30 cellular contexts compared by ENCODE assay signal in the genomic region with DNA sequence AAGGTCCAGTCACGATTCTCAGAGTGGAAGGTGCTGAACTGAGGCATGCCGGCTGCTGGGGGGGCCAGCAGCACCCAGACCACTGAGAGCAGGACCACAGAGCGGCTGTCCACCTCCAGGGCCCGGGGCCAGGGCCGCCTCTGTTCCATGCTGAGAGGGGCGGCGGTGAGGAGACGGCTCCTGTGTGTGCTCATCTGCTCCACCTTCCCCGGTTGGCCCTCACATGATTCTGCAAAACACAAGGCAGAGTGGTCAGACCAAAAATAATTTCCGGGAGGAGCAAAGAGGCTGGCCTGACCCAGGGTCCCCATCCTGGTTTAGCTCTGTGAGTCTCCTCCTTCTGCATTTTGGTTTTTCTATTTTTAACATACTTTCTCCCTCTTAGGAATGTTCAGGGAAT. TPM values are rescaled to one million over a fixed set of nuclear protein-coding genes. Genes with fewer than 3 reads are reported as not detected.
DNase-seq lines count a peak whose midpoint lies in the region; ATAC-seq, FAIRE-seq and TF ChIP-seq lines count a peak whose summit lies in the region.
"Had no signal": no experiment of that assay in that cellular context is flagged by ENCODE, and none has a peak within 500 bp of the region (broad histone marks: within the 10 kb centered on the region; RNA-seq: fewer than 3 reads in every experiment).

No MANE protein-coding gene starts in this region.

- BruUV-seq in IMR-90 (replicated peaks; lab: Mats Ljungman, UMichigan) = no TSS peak

- H3K79me1 ChIP-seq in IMR-90 (ENCODE audit: low read depth in 1 of 2, low read length in 2 of 2) = peaks cover 0 to 56% of the 10 kb centered on the region in 2 experiments; a peak in 3 of 4 replicates

- H3K9me3 ChIP-seq in IMR-90 (ENCODE audit: control insufficient read depth, insufficient read depth, low read length) (no peaks in the 10 kb centered on the region), stomach smooth muscle (ENCODE audit: control insufficient read depth in 2 of 2, low read length in 2 of 2) (no peaks in the 10 kb centered on the region)
- H3K9me3 ChIP-seq: BLaER1 treated with 17β-estradiol and CSF1 and Interleukin-3, amounts not matched to agents 10 nM and 100 nM had no signal

- H3K18ac ChIP-seq in IMR-90 (ENCODE audit: low read depth, low read length) = no peak overlapping the region

- peak overlapping the region; percentile 61 for H3K27ac Mint-ChIP-seq in osteocyte (ENCODE audit: unreplicated experiment)
- no peak overlapping the region for H3K27ac Mint-ChIP-seq in T-helper 2 cell treated with Interferon-gamma antibody and Interleukin-4, amounts not matched to agents 5 μg/mL and 100 μg/mL, for 36 hours
- H3K27ac Mint-ChIP-seq: activated CD8-positive, alpha-beta T cell treated with anti-CD3 and anti-CD28 coated beads, Interleukin-2, amount 10 ng/mL, durations not matched to agents 7 days and 5 days; endodermal cell; memory B cell; T-helper 1 cell treated with Interleukin-12 subunit alpha and Interleukin-12 subunit beta and Interleukin-4 antibody, amounts not matched to agents 30 μg/mL and 1 μg/mL, for 36 hours had no signal

- H4K8ac ChIP-seq in IMR-90 (ENCODE audit: low read depth in 2 of 2, low read length in 2 of 2) = no peak overlapping the region

- no peak overlapping the region for H3K27ac ChIP-seq in IMR-90 (ENCODE audit: insufficient read depth, low read length)
- H3K27ac ChIP-seq in stomach smooth muscle (ENCODE audit: low read length) = peak overlapping the region; percentile 82
- H3K27ac ChIP-seq: BLaER1 treated with 17β-estradiol and CSF1 and Interleukin-3, amounts not matched to agents 10 nM and 100 nM had no signal

- H3K27me3 Mint-ChIP-seq in osteocyte (ENCODE audit: unreplicated experiment) = no peaks in the 10 kb centered on the region
- H3K27me3 Mint-ChIP-seq in T-helper 2 cell treated with Interferon-gamma antibody and Interleukin-4, amounts not matched to agents 5 μg/mL and 100 μg/mL, for 36 hours (ENCODE audit: low read depth) = peaks cover 29% of the 10 kb centered on the region

- in situ Hi-C loops in IMR-90 (cut with MboI; ENCODE audit: low sequenced_read_pairs) = no loop called here

- H3K36me3 ChIP-seq in IMR-90 (ENCODE audit: control insufficient read depth, insufficient read depth, low read length) (no peaks in the 10 kb centered on the region), stomach smooth muscle (ENCODE audit: control insufficient read depth in 2 of 2, insufficient read depth in 2 of 2, low read length in 2 of 2) (peaks cover 10 to 17% of the 10 kb centered on the region in 2 donors)
- H3K36me3 ChIP-seq: BLaER1 treated with 17β-estradiol and CSF1 and Interleukin-3, amounts not matched to agents 10 nM and 100 nM had no signal

- DNase-seq in IMR-90 (no peak), left ventricle myocardium superior (no peak), osteocyte (ENCODE audit: extremely low spot score, unreplicated experiment) (no peak), H54 (ENCODE audit: insufficient read length, low spot score) (no peak)
- no peak for DNase-seq in T-helper 2 cell treated with Interferon-gamma antibody and Interleukin-4, amounts not matched to agents 5 μg/mL and 100 μg/mL, for 36 hours (ENCODE audit: low spot score)
- no peak for DNase-seq in stimulated activated CD4-positive, alpha-beta T cell treated with anti-CD3 and anti-CD28 coated beads, Interleukin-12 subunit alpha, Interleukin-12 subunit beta, amount 100 ng/mL, for 4 hours
- DNase-seq: activated CD8-positive, alpha-beta T cell treated with anti-CD3 and anti-CD28 coated beads, Interleukin-2, amount 10 ng/mL, durations not matched to agents 7 days and 5 days; activated naive CD4-positive, alpha-beta T cell; activated T-cell treated with anti-CD3 and anti-CD28 coated beads for 4 hours; brain microvascular endothelial cell; Calu3; cortex of kidney; DND-41; endodermal cell; H7; Karpas-422; naive B cell; NCI-H146; NCI-H510A treated with DMSO at 0.1 percent for 48 hours; NK-92 treated with Interleukin-12 subunit alpha and Interleukin-12 subunit beta, amount 100 ng/mL, for 24 hours; occipital lobe; stimulated activated CD8-positive, alpha-beta memory T cell treated with anti-CD3 and anti-CD28 coated beads, Interleukin-4, amount 100 ng/mL, for 48 hours had no signal

- H2BK15ac ChIP-seq in IMR-90 (ENCODE audit: low read depth, low read length) = no peak overlapping the region

- H3K27me3 ChIP-seq in IMR-90 (ENCODE audit: control insufficient read depth, insufficient read depth, low read length) = no peaks in the 10 kb centered on the region
- H3K27me3 ChIP-seq in stomach smooth muscle (ENCODE audit: control insufficient read depth in 1 of 2, insufficient read depth in 2 of 2, low read length in 2 of 2) = no peaks in the 10 kb centered on the region
- H3K27me3 ChIP-seq: BLaER1 treated with 17β-estradiol and CSF1 and Interleukin-3, amounts not matched to agents 10 nM and 100 nM; brain microvascular endothelial cell; SJSA1 had no signal

- peak overlapping the region; percentile 30; the same call in 1 of the 2 replicates for H2BK120ac ChIP-seq in IMR-90 (ENCODE audit: low read depth, low read length)

- H3K4me3 ChIP-seq in IMR-90 (ENCODE audit: insufficient read depth, low read depth, low read length) (no peak overlapping the region), stomach smooth muscle (ENCODE audit: low read length in 2 of 2) (peak overlapping the region in 1 of 2 donors; percentile 8)
- H3K4me3 ChIP-seq: BLaER1 treated with 17β-estradiol and CSF1 and Interleukin-3, amounts not matched to agents 10 nM and 100 nM; SJSA1 had no signal

- H2AK5ac ChIP-seq in IMR-90 (ENCODE audit: low read depth, low read length) = peak overlapping the region; percentile 20; the same call in 1 of the 2 replicates

- ATAC-seq in IMR-90 (ENCODE audit: low read depth) = no peak
- ATAC-seq in left ventricle myocardium superior = peak; percentile 25
- ATAC-seq in HG03460 (IDR thresholded peaks at IDR 0.05; ENCODE audit: unreplicated experiment) = no peak
- ATAC-seq: activated CD8-positive, alpha-beta T cell treated with anti-CD3 and anti-CD28 coated beads, Interleukin-2, amount 10 ng/mL, durations not matched to agents 7 days and 5 days; Panc1 had no signal

- H3K9me3 Mint-ChIP-seq in osteocyte (ENCODE audit: unreplicated experiment) = no peaks in the 10 kb centered on the region
- no peaks in the 10 kb centered on the region for H3K9me3 Mint-ChIP-seq in T-helper 2 cell treated with Interferon-gamma antibody and Interleukin-4, amounts not matched to agents 5 μg/mL and 100 μg/mL, for 36 hours
- H3K9me3 Mint-ChIP-seq: endodermal cell; T-helper 1 cell treated with Interleukin-12 subunit alpha and Interleukin-12 subunit beta and Interleukin-4 antibody, amounts not matched to agents 30 μg/mL and 1 μg/mL, for 36 hours had no signal

- peaks cover 66% of the 10 kb centered on the region for H3K4me1 Mint-ChIP-seq in osteocyte (ENCODE audit: unreplicated experiment)
- no peaks in the 10 kb centered on the region for H3K4me1 Mint-ChIP-seq in T-helper 2 cell treated with Interferon-gamma antibody and Interleukin-4, amounts not matched to agents 5 μg/mL and 100 μg/mL, for 36 hours (ENCODE audit: low read depth)
- H3K4me1 Mint-ChIP-seq: memory B cell had no signal

- H3K4me2 ChIP-seq in IMR-90 (ENCODE audit: low read depth, low read length) = no peak overlapping the region

- dilution Hi-C loops in IMR-90 (cut with HindIII; ENCODE audit: low sequenced_read_pairs, unreplicated experiment) = no loop called here

- H2BK5ac ChIP-seq in IMR-90 (ENCODE audit: low read depth, low read length, poor library complexity, severe bottlenecking) = no peak overlapping the region

- H3K4me1 ChIP-seq in IMR-90 (ENCODE audit: control insufficient read depth, insufficient read depth, low read length) (peaks cover 29% of the 10 kb centered on the region), stomach smooth muscle (ENCODE audit: control insufficient read depth, insufficient read depth, low read length) (peaks cover 72% of the 10 kb centered on the region)

- no peak for TF ChIP-seq RAD21 in IMR-90 (IDR thresholded peaks at IDR 0.05; ENCODE audit: low read length)

- H3K36me3 Mint-ChIP-seq in osteocyte (ENCODE audit: unreplicated experiment) = peaks cover 19% of the 10 kb centered on the region
- no peaks in the 10 kb centered on the region for H3K36me3 Mint-ChIP-seq in T-helper 2 cell treated with Interferon-gamma antibody and Interleukin-4, amounts not matched to agents 5 μg/mL and 100 μg/mL, for 36 hours (ENCODE audit: low read depth)

- H3K4ac ChIP-seq in IMR-90 (ENCODE audit: low read depth, low read length) = peak overlapping the region; percentile 24; the same call in 1 of the 2 replicates

- TF ChIP-seq CTCF in IMR-90 (conservative IDR thresholded peaks at IDR 0.05; ENCODE audit: low read depth, low read length) = no peak
- TF ChIP-seq CTCF in osteocyte (IDR thresholded peaks at IDR 0.05) = no peak

- no peak overlapping the region for H2BK20ac ChIP-seq in IMR-90 (ENCODE audit: low read depth, low read length)

- H3K23ac ChIP-seq in IMR-90 (ENCODE audit: low read depth, low read length) = no peak overlapping the region

- intact Hi-C loops in IMR-90 (cut with micrococcal nuclease) = loop anchor here (2.0 kb wide), 1 partner anchor 15 kb away; no protein-coding TSS in a partner anchor
- intact Hi-C loops in left ventricle myocardium superior (cut with micrococcal nuclease) = no loop called here

- POLR2A ChIA-PET in IMR-90 (lab: Charles Lee; ENCODE audit: unreplicated experiment) = interaction anchor here (0.5 kb wide), 1 partner anchor 32 kb away, joined by 6 read pairs; no protein-coding TSS in a partner anchor

- H4K20me1 ChIP-seq in IMR-90 (ENCODE audit: insufficient read depth, low read length) = no peaks in the 10 kb centered on the region
- H4K20me1 ChIP-seq: BLaER1 treated with 17β-estradiol and CSF1 and Interleukin-3, amounts not matched to agents 10 nM and 100 nM had no signal

- no peak overlapping the region for H3K14ac ChIP-seq in IMR-90 (replicated peaks; ENCODE audit: low read depth, low read length)

- FAIRE-seq in H54 (lab: Jason Lieb, UNC) = no peak
- FAIRE-seq: urothelium cell line had no signal

- no peak overlapping the region for H3K9ac ChIP-seq in IMR-90 (ENCODE audit: low read depth, low read length)
- H3K9ac ChIP-seq in stomach smooth muscle (ENCODE audit: low read length in 2 of 2) = no peak overlapping the region
- H3K9ac ChIP-seq: BLaER1 treated with 17β-estradiol and CSF1 and Interleukin-3, amounts not matched to agents 10 nM and 100 nM had no signal

- H3K56ac ChIP-seq in IMR-90 (ENCODE audit: extremely low read depth, insufficient read depth, low read length) = no peak overlapping the region

- no peak overlapping the region for H4K5ac ChIP-seq in IMR-90 (ENCODE audit: low read depth, low read length)

- WGBS in IMR-90 (ENCODE audit: extremely low coverage in 2 of 2, insufficient read length in 1 of 2), 2 experiments = 100% methylated on average over 1 of the region's 10 CpGs; no CpG with 5 or more reads in 1 of the 2 experiments

- no peak for TF ChIP-seq POLR2A in IMR-90 (IDR thresholded peaks at IDR 0.05; ENCODE audit: low read depth, low read length)
- TF ChIP-seq POLR2A in H54 (IDR thresholded peaks at IDR 0.05; ENCODE audit: low read depth, low read length) = no peak

- peaks cover 44% of the 10 kb centered on the region for H3K9me1 ChIP-seq in IMR-90 (ENCODE audit: insufficient read depth, low read length)

- CTCF ChIA-PET in IMR-90 (lab: Yijun Ruan, JAX) = interaction anchor here (0.6 to 0.8 kb wide), 2 partner anchors 88 to 196 kb away, joined by 3 to 5 read pairs; no protein-coding TSS in a partner anchor

- no peak overlapping the region for H3K4me3 Mint-ChIP-seq in osteocyte (ENCODE audit: unreplicated experiment)
- no peak overlapping the region for H3K4me3 Mint-ChIP-seq in T-helper 2 cell treated with Interferon-gamma antibody and Interleukin-4, amounts not matched to agents 5 μg/mL and 100 μg/mL, for 36 hours
- H3K4me3 Mint-ChIP-seq: activated CD8-positive, alpha-beta T cell treated with anti-CD3 and anti-CD28 coated beads, Interleukin-2, amount 10 ng/mL, durations not matched to agents 7 days and 5 days; endodermal cell; memory B cell; naive B cell; T-helper 1 cell treated with Interleukin-12 subunit alpha and Interleukin-12 subunit beta and Interleukin-4 antibody, amounts not matched to agents 30 μg/mL and 1 μg/mL, for 36 hours had no signal

- no peak overlapping the region for H2AK9ac ChIP-seq in IMR-90 (replicated peaks; ENCODE audit: low read depth, low read length, poor library complexity)

- no peak overlapping the region for H4K91ac ChIP-seq in IMR-90 (ENCODE audit: insufficient read depth, low read depth, low read length)

- peak overlapping the region; percentile 36 for H2AFZ ChIP-seq in IMR-90 (replicated peaks; ENCODE audit: low read length, poor library complexity)

RNA-seq across cellular contexts. Expression of a gene that starts 26.4 kb away (rescaled TPM):
- total RNA-seq in IMR-90 (2012; rRNA removed) = 0.56 and 0.72 TPM in 2 replicates
- 1.1 and 1.2 TPM in 2 replicates for polyA plus RNA-seq in IMR-90 (2012; rRNA removed)
- polyA plus RNA-seq in IMR-90 (2012; cell fraction: cytosol; rRNA removed) = 0.45 and 0.59 TPM in 2 replicates
- polyA plus RNA-seq in IMR-90 (2012; cell fraction: nucleus; rRNA removed; ENCODE audit: low replicate concordance) = 3.2 and 3.3 TPM in 2 replicates
- total RNA-seq in left ventricle myocardium superior = 12.1 TPM
- 19.5 and 20.5 TPM in 2 replicates for total RNA-seq in osteocyte
